10 cellular contexts compared by ENCODE assay signal in the genomic region with DNA sequence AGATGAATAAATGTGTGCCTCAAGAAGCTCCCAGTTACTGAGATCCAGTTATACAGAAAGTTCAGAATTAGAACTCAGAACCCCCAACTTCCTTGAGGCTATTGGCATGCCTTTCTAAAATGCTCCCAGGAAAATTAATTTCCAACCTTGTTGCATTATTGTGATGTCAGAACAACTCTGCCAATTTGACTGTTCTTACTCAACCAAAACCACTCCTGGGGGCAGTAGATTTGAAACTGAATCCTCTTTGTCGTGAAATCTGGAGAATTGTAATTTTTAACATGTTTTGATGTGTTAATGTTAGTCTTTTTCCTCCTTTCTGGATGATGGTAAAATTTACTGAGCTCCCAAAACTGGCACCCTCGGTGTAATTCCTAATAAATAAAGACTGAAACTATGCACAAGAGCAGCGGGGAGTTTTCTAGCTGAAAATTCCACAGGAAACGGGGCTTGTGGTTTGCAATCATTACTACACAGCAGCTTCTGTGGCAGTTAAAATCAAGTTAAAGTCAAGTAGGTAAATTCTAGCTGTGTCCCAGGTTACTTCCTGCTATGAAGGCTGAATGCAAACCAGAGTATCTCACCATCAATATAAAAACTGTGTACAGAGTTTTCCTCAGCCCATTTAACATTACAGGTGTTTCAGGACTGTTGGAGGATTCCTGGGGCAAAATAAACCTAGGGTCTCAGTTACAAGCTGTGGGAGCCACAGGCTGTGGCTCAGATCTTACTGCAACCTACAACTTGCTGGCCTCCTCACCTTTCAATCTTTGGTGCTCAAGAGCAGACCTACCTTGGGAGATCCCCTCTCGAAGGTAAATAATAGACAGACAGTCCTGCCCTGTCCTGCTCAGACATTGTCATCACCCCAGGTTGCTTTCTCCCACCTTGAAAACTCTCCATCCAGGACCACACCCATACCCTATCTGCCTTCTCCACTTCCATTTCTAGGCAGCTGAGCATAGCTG.
DNase-seq lines count a peak whose midpoint lies in the region; ATAC-seq and TF ChIP-seq lines count a peak whose summit lies in the region.
"Had no signal": no experiment of that assay in that cellular context is flagged by ENCODE, and none has a peak within 500 bp of the region (broad histone marks: within the 10 kb centered on the region; RNA-seq: fewer than 3 reads in every experiment).

No MANE protein-coding gene starts in this region.

- DNase-seq in choroid plexus epithelial cell (ENCODE audit: low read depth) (peak; percentile 36), Peyer's patch (no peak), HCEC 1CT (no peak)
- DNase-seq in activated effector memory CD4-positive, alpha-beta T cell treated with anti-CD3 and anti-CD28 coated beads, Interleukin-2, amount 50 U/mL, for 16 hours = no peak

- H3K4me1 ChIP-seq in Peyer's patch = no peaks in the 10 kb centered on the region

- no peak for TF ChIP-seq POLR2A in Peyer's patch (IDR thresholded peaks at IDR 0.05)

- no peak overlapping the region for H3K27ac ChIP-seq in Peyer's patch
- H3K27ac ChIP-seq: esophagus muscularis mucosa had no signal

- H3K27me3 ChIP-seq in Peyer's patch = no peaks in the 10 kb centered on the region
- H3K27me3 ChIP-seq: esophagus muscularis mucosa had no signal

- H3K36me3 ChIP-seq in Peyer's patch = no peaks in the 10 kb centered on the region
- H3K36me3 ChIP-seq: esophagus muscularis mucosa had no signal

- H3K9me3 ChIP-seq in Peyer's patch = no peaks in the 10 kb centered on the region
- H3K9me3 ChIP-seq: esophagus muscularis mucosa had no signal

- ATAC-seq in GM18502 (IDR thresholded peaks at IDR 0.05; ENCODE audit: poor library complexity, unreplicated experiment) (peak; percentile 78), GM19463 (IDR thresholded peaks at IDR 0.05; ENCODE audit: unreplicated experiment) (peak; percentile 64), HG03196 (IDR thresholded peaks at IDR 0.05; ENCODE audit: unreplicated experiment) (peak; percentile 70), GM19455 (IDR thresholded peaks at IDR 0.05; ENCODE audit: unreplicated experiment) (no peak)
- ATAC-seq: HCT116 had no signal

- no peak overlapping the region for H3K4me3 ChIP-seq in choroid plexus epithelial cell (ENCODE audit: low read depth, low read length)
- H3K4me3 ChIP-seq in Peyer's patch = no peak overlapping the region
- H3K4me3 ChIP-seq: esophagus muscularis mucosa had no signal

- TF ChIP-seq CTCF in choroid plexus epithelial cell (conservative IDR thresholded peaks at IDR 0.05; ENCODE audit: low read depth, low read length) (no peak), Peyer's patch (IDR thresholded peaks at IDR 0.05) (no peak)
